In genomic region chr3:40313975-40314860, GRCh38 we compare ENCODE assay signal across 10 cellular contexts. TPM values are rescaled to one million over a fixed set of nuclear protein-coding genes. Genes with fewer than 3 reads are reported as not detected.
A peak's percentile ranks its signal among the peaks of the same experiment; 100 is the strongest.
DNase-seq lines count a peak whose midpoint lies in the region; ATAC-seq and TF ChIP-seq lines count a peak whose summit lies in the region.
"Had no signal": no experiment of that assay in that cellular context is flagged by ENCODE, and none has a peak within 500 bp of the region (broad histone marks: within the 10 kb centered on the region; RNA-seq: fewer than 3 reads in every experiment).

No MANE protein-coding gene starts in this region.

- H3K9me3 ChIP-seq in hepatocyte (ENCODE audit: low read depth) = no peaks in the 10 kb centered on the region
- H3K9me3 ChIP-seq in stomach smooth muscle (ENCODE audit: control insufficient read depth in 2 of 2, low read length in 2 of 2) = no peaks in the 10 kb centered on the region

- ATAC-seq in WTC11 (no peak), HG03095 (IDR thresholded peaks at IDR 0.05; ENCODE audit: unreplicated experiment) (no peak)

- TF ChIP-seq CTCF in WTC11 (IDR thresholded peaks at IDR 0.05) (no peak), hepatocyte (IDR thresholded peaks at IDR 0.05; ENCODE audit: poor library complexity) (no peak)

- no peaks in the 10 kb centered on the region for H3K9me2 ChIP-seq in hepatocyte (replicated peaks; ENCODE audit: insufficient read depth)

- WGBS in hepatocyte (ENCODE audit: low lambda C conversion rate, missing lambda C conversion rate) = 85% methylated on average over 8 of the region's 8 CpGs

- H3K36me3 Mint-ChIP-seq in activated T-cell treated with anti-CD3 and anti-CD28 coated beads, Interleukin-2, amount 50 U/mL, for 24 hours (ENCODE audit: low read depth) = peaks cover 54% of the 10 kb centered on the region
- H3K36me3 Mint-ChIP-seq in WTC11 = peaks cover 33% of the 10 kb centered on the region

- H4K20me1 ChIP-seq in hepatocyte (ENCODE audit: insufficient read depth, poor library complexity, severe bottlenecking) = peaks cover 4% of the 10 kb centered on the region

- H3K4me3 Mint-ChIP-seq in activated T-cell treated with anti-CD3 and anti-CD28 coated beads, Interleukin-2, amount 50 U/mL, for 24 hours = no peak overlapping the region
- H3K4me3 Mint-ChIP-seq in WTC11 = no peak overlapping the region

- POLR2A ChIA-PET in WTC11 (lab: Charles Lee) = interaction anchor here (0.6 to 2.1 kb wide), 3 partner anchors 11 to 122 kb away, joined by 3 to 7 read pairs (median 5); no protein-coding TSS in a partner anchor

- peaks cover 25% of the 10 kb centered on the region for H3K4me1 Mint-ChIP-seq in activated T-cell treated with anti-CD3 and anti-CD28 coated beads, Interleukin-2, amount 50 U/mL, for 24 hours (ENCODE audit: low read depth)
- peaks cover 13% of the 10 kb centered on the region for H3K4me1 Mint-ChIP-seq in WTC11

- H3K36me3 ChIP-seq in hepatocyte (replicated peaks; ENCODE audit: insufficient read depth, low read depth) (no peaks in the 10 kb centered on the region), stomach smooth muscle (ENCODE audit: control insufficient read depth in 2 of 2, insufficient read depth in 2 of 2, low read length in 2 of 2) (peaks cover 13% of the 10 kb centered on the region in 2 donors)

- H3K4me1 ChIP-seq in hepatocyte (ENCODE audit: insufficient read depth) = peaks cover 19% of the 10 kb centered on the region
- peaks cover 2% of the 10 kb centered on the region for H3K4me1 ChIP-seq in stomach smooth muscle (ENCODE audit: control insufficient read depth, insufficient read depth, low read length)

- peaks cover 23% of the 10 kb centered on the region for H3K79me2 ChIP-seq in hepatocyte

- no peaks in the 10 kb centered on the region for H3K27me3 ChIP-seq in hepatocyte
- H3K27me3 ChIP-seq in stomach smooth muscle (ENCODE audit: control insufficient read depth in 1 of 2, insufficient read depth in 2 of 2, low read length in 2 of 2) = no peaks in the 10 kb centered on the region

- no peak overlapping the region for H3K9ac ChIP-seq in stomach smooth muscle (ENCODE audit: low read length in 2 of 2)

- H3K27me3 Mint-ChIP-seq in activated T-cell treated with anti-CD3 and anti-CD28 coated beads, Interleukin-2, amount 50 U/mL, for 24 hours = no peaks in the 10 kb centered on the region
- no peaks in the 10 kb centered on the region for H3K27me3 Mint-ChIP-seq in WTC11 (ENCODE audit: low read depth)

- no peak overlapping the region for H3K4me3 ChIP-seq in hepatocyte
- H3K4me3 ChIP-seq in stomach smooth muscle (ENCODE audit: low read length in 2 of 2) = no peak overlapping the region
- H3K4me3 ChIP-seq: SK-N-MC had no signal

- no peak overlapping the region for H2AFZ ChIP-seq in hepatocyte

- CTCF ChIA-PET in WTC11 (lab: Charles Lee) = interaction anchor here (4.3 kb wide), 1 partner anchor 122 kb away, joined by 35 read pairs; no protein-coding TSS in a partner anchor

- H3K27ac ChIP-seq in hepatocyte (peak overlapping the region; percentile 57), stomach smooth muscle (ENCODE audit: low read length) (peak overlapping the region; percentile 26), caudate nucleus (ENCODE audit: low read depth, low read length) (no peak overlapping the region)
- H3K27ac ChIP-seq: SK-N-MC had no signal

- peak overlapping the region; percentile 42 for H3K27ac Mint-ChIP-seq in activated T-cell treated with anti-CD3 and anti-CD28 coated beads, Interleukin-2, amount 50 U/mL, for 24 hours
- H3K27ac Mint-ChIP-seq in WTC11 = peak overlapping the region; percentile 25; the same call in 1 of the 2 replicates

- no peak for DNase-seq in activated T-cell treated with anti-CD3 and anti-CD28 coated beads, Interleukin-2, amount 50 U/mL, for 24 hours
- no peak for DNase-seq in activated T-cell treated with anti-CD3 and anti-CD28 coated beads, Interleukin-2, amount 50 U/mL, for 48 hours
- DNase-seq in WTC11 (ENCODE audit: low spot score) = no peak
- peak; percentile 53 for DNase-seq in hepatocyte (ENCODE audit: low spot score)
- DNase-seq in NCI-H1694 treated with DMSO at 0.1 percent for 48 hours (lab: John Stamatoyannopoulos, UW) = no peak
- DNase-seq in caudate nucleus (lab: John Stamatoyannopoulos, UW) = no peak
- DNase-seq: CD4-positive, CD25-positive, alpha-beta regulatory T cell had no signal

- H3K4me2 ChIP-seq in hepatocyte = no peak overlapping the region

- no peaks in the 10 kb centered on the region for H3K9me3 Mint-ChIP-seq in activated T-cell treated with anti-CD3 and anti-CD28 coated beads, Interleukin-2, amount 50 U/mL, for 24 hours
- H3K9me3 Mint-ChIP-seq in WTC11 = no peaks in the 10 kb centered on the region
- H3K9me3 Mint-ChIP-seq: CD4-positive, CD25-positive, alpha-beta regulatory T cell had no signal

TF ChIP-seq in WTC11, 78 proteins besides CTCF, POLR2A, EP300 and RAD21:
- TF ChIP-seq NR3C1 (CRISPR knock-in tag; conservative IDR thresholded peaks at IDR 0.05; ENCODE audit: low read depth) (no peak), SMAD4 (CRISPR knock-in tag; IDR thresholded peaks at IDR 0.05) (no peak), JAZF1 (CRISPR knock-in tag; IDR thresholded peaks at IDR 0.05) (no peak), CBFB (CRISPR knock-in tag; IDR thresholded peaks at IDR 0.05; ENCODE audit: low read depth) (no peak), NFATC4 (CRISPR knock-in tag; IDR thresholded peaks at IDR 0.05) (0 out of 2 replicates have a peak, but pooled peaks have one; percentile 10), TEAD1 (CRISPR knock-in tag; IDR thresholded peaks at IDR 0.05) (no peak), ZNF671 (CRISPR knock-in tag; IDR thresholded peaks at IDR 0.05) (0 out of 2 replicates have a peak, but pooled peaks have one; percentile 22)
- TF ChIP-seq, protein P1, sequence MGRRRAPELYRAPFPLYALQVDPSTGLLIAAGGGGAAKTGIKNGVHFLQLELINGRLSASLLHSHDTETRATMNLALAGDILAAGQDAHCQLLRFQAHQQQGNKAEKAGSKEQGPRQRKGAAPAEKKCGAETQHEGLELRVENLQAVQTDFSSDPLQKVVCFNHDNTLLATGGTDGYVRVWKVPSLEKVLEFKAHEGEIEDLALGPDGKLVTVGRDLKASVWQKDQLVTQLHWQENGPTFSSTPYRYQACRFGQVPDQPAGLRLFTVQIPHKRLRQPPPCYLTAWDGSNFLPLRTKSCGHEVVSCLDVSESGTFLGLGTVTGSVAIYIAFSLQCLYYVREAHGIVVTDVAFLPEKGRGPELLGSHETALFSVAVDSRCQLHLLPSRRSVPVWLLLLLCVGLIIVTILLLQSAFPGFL (CRISPR knock-in tag; IDR thresholded peaks at IDR 0.05; ENCODE audit: borderline replicate concordance) = no peak
- TF ChIP-seq, protein P2, sequence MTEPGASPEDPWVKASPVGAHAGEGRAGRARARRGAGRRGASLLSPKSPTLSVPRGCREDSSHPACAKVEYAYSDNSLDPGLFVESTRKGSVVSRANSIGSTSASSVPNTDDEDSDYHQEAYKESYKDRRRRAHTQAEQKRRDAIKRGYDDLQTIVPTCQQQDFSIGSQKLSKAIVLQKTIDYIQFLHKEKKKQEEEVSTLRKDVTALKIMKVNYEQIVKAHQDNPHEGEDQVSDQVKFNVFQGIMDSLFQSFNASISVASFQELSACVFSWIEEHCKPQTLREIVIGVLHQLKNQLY (CRISPR knock-in tag; IDR thresholded peaks at IDR 0.05) = no peak
- TF ChIP-seq, protein P3, sequence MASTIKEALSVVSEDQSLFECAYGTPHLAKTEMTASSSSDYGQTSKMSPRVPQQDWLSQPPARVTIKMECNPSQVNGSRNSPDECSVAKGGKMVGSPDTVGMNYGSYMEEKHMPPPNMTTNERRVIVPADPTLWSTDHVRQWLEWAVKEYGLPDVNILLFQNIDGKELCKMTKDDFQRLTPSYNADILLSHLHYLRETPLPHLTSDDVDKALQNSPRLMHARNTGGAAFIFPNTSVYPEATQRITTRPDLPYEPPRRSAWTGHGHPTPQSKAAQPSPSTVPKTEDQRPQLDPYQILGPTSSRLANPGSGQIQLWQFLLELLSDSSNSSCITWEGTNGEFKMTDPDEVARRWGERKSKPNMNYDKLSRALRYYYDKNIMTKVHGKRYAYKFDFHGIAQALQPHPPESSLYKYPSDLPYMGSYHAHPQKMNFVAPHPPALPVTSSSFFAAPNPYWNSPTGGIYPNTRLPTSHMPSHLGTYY (CRISPR knock-in tag; IDR thresholded peaks at IDR 0.05) = no peak

RNA-seq across cellular contexts. Expression of gene EIF1B, which starts 4.7 kb away (rescaled TPM):
- total RNA-seq in WTC11 (2021) (82.0 to 93.2 TPM (median 90.6 TPM) in 3 replicates), hepatocyte (34.4 and 42.2 TPM in 2 replicates)
- 153 and 164 TPM in 2 replicates for polyA plus RNA-seq in hepatocyte
